In the genomic region with DNA sequence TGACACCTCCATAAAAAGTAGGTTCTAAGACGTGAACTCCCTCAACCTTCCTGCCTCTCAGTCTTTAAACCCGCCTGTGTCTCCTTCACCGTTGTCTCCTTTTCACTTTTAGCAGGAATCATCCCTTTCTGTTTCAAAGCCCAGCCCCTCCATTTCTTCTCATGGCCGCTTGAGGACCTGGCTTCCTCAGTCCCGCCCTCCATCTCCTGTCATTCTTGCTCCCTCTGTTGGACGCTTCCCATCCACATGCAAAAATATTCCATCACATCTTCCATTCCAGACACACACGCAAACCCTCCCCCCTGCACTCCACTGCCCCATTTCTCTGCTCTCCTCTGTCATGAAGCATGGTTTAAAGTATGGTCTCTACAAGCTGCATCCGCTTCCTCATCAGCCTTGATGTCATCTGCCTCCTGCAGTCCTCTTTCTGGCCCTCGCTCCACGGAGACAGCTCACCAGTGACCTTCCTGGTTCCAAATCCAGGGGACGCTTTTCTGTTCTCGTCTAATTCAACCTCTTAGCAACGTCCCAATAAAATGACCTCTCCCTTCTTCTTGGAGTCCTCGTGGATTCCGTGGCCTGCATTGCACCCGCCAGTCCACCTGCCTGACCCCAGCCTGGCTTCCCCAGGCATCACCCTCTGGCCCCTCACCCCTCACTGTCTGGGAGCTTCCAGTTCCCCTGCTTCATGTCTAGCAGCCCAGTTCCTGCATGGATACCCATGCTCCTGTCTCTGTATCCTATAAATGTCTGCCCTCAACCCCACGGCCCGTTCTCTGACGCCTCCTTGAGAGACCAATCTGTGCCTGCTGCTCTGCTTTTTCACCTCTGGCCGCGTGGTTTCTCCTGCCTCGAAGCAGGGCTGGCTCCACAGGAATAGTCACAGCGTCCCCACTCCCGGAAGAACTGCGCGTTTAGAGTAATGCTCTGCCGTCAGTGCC, we compare ENCODE assay signal across 8 cellular contexts. TPM values are rescaled to one million over a fixed set of nuclear protein-coding genes. Genes with fewer than 3 reads are reported as not detected.
DNase-seq lines count a peak whose midpoint lies in the region; ATAC-seq and TF ChIP-seq lines count a peak whose summit lies in the region.

No MANE protein-coding gene starts in this region.

- no peaks in the 10 kb centered on the region for H3K79me2 ChIP-seq in hepatocyte

- no peak overlapping the region for H2AFZ ChIP-seq in hepatocyte

- H3K9me2 ChIP-seq in hepatocyte (replicated peaks; ENCODE audit: insufficient read depth) = no peaks in the 10 kb centered on the region

- DNase-seq in GM03348 (ENCODE audit: low spot score) = peak; percentile 88
- peak; percentile 36 for DNase-seq in NCI-H187 treated with DMSO at 0.1 percent for 48 hours (lab: John Stamatoyannopoulos, UW)
- peak; percentile 82 for DNase-seq in hepatocyte (ENCODE audit: low spot score)
- peak; percentile 54 for DNase-seq in spleen
- DNase-seq in ecto neural progenitor cell (ENCODE audit: low spot score) = no peak

- H3K4me3 ChIP-seq in hepatocyte = no peak overlapping the region
- H3K4me3 ChIP-seq in spleen = peak overlapping the region in 1 of 8 donors; percentile 4

- TF ChIP-seq POLR2A in spleen (IDR thresholded peaks at IDR 0.05) = no peak

- H3K4me2 ChIP-seq in hepatocyte = peak overlapping the region; percentile 54

- intact Hi-C loops in spleen (cut with DNase I; ENCODE audit: low total_unique reads) = no loop called here

- peak; percentile 58 for TF ChIP-seq CTCF in hepatocyte (IDR thresholded peaks at IDR 0.05; ENCODE audit: poor library complexity)
- peak in 9 of 11 experiments; percentile 36 to 85 (median 50) for TF ChIP-seq CTCF in spleen (IDR thresholded peaks at IDR 0.05 in 8 of 11, conservative IDR thresholded peaks at IDR 0.05 in 3 of 11)

- H3K36me3 ChIP-seq in hepatocyte (replicated peaks; ENCODE audit: insufficient read depth, low read depth) = no peaks in the 10 kb centered on the region
- H3K36me3 ChIP-seq in spleen = no peaks in the 10 kb centered on the region

- H3K27ac ChIP-seq in angular gyrus (ENCODE audit: low read depth, low read length) = peak overlapping the region; percentile 70
- H3K27ac ChIP-seq in hepatocyte = no peak overlapping the region
- H3K27ac ChIP-seq in spleen = peak overlapping the region in 4 of 8 donors; percentile 15 to 55 (median 52)

- H4K20me1 ChIP-seq in hepatocyte (ENCODE audit: insufficient read depth, poor library complexity, severe bottlenecking) = no peaks in the 10 kb centered on the region

- H3K9me3 ChIP-seq in hepatocyte (ENCODE audit: low read depth) (no peaks in the 10 kb centered on the region), spleen (no peaks in the 10 kb centered on the region)

- H3K4me1 ChIP-seq in hepatocyte (ENCODE audit: insufficient read depth) = peaks cover 27% of the 10 kb centered on the region
- H3K4me1 ChIP-seq in spleen = peaks cover 0 to 15% (median 8%) of the 10 kb centered on the region in 6 donors

- ATAC-seq in GM18511 (IDR thresholded peaks at IDR 0.05; ENCODE audit: unreplicated experiment) (no peak), HG03521 (IDR thresholded peaks at IDR 0.05; ENCODE audit: unreplicated experiment) (no peak)

- 75% methylated on average over 26 of the region's 27 CpGs for WGBS in hepatocyte (ENCODE audit: low lambda C conversion rate, missing lambda C conversion rate)
- WGBS in spleen, 5 donors = 53 to 57% (median 56%) methylated on average over 27 of the region's 27 CpGs

- H3K27me3 ChIP-seq in hepatocyte = no peaks in the 10 kb centered on the region
- peaks cover 0 to 5% (median 0%) of the 10 kb centered on the region in 7 donors for H3K27me3 ChIP-seq in spleen (replicated peaks in 1 of 7)

RNA-seq across cellular contexts. Expression of a gene that starts 26.2 kb away (rescaled TPM):
- total RNA-seq in hepatocyte (28.1 and 30.8 TPM in 2 replicates), spleen (10 to 100 TPM; 33.5 to 54.6 (median 47.1) TPM)
- polyA plus RNA-seq in hepatocyte (10.3 and 11.4 TPM in 2 replicates), spleen (10 to 100 TPM in 1 of 3 donors, 1 to 10 TPM in 2; 6.8 to 16.5 (median 7.2) TPM)

RNA-seq across cellular contexts. Expression of a gene that starts 37.9 kb away (rescaled TPM):
- total RNA-seq in hepatocyte (56.4 and 56.9 TPM in 2 replicates), spleen (100 to 1,000 TPM; 121 to 223 (median 153) TPM)
- polyA plus RNA-seq in hepatocyte (156 and 256 TPM in 2 replicates), spleen (100 to 1,000 TPM in 2 of 3 donors, 10 to 100 TPM in 1; 91.2 to 141 (median 103) TPM)

RNA-seq across cellular contexts. Expression of a gene that starts 46.8 kb away (rescaled TPM):
- 12.6 and 18.1 TPM in 2 replicates for total RNA-seq in hepatocyte
- 16.9 and 19.2 TPM in 2 replicates for polyA plus RNA-seq in hepatocyte
- 10 to 100 TPM; 28.4 to 37.1 (median 32.0) TPM for total RNA-seq in spleen
- polyA plus RNA-seq in spleen = 10 to 100 TPM in 2 of 3 donors, 1 to 10 TPM in 1; 8.6 to 16.6 (median 15.2) TPM
